8 cellular contexts compared by ENCODE assay signal in genomic region chr17:68431661-68432071, GRCh38. TPM values are rescaled to one million over a fixed set of nuclear protein-coding genes. Genes with fewer than 3 reads are reported as not detected.
DNase-seq lines count a peak whose midpoint lies in the region; ATAC-seq and TF ChIP-seq lines count a peak whose summit lies in the region.

No MANE protein-coding gene starts in this region.

- H3K4me3 ChIP-seq in dorsolateral prefrontal cortex, result no peak overlapping the region

- H3K36me3 Mint-ChIP-seq in T-helper 17 cell (ENCODE audit: low read depth), result peaks cover 4% of the 10 kb centered on the region

- H3K27me3 Mint-ChIP-seq in T-helper 17 cell, result no peaks in the 10 kb centered on the region

- peaks cover 15% of the 10 kb centered on the region for H3K4me1 Mint-ChIP-seq in T-helper 17 cell

- peak overlapping the region; percentile 19 for H3K4me3 Mint-ChIP-seq in T-helper 17 cell

- H3K9me3 ChIP-seq in T-helper 17 cell (ENCODE audit: control insufficient read depth, low read length, poor library complexity, severe bottlenecking), result no peaks in the 10 kb centered on the region

- ATAC-seq in T-helper 17 cell (peak; percentile 63), HG03469 (IDR thresholded peaks at IDR 0.05; ENCODE audit: unreplicated experiment) (no peak), HG03280 (IDR thresholded peaks at IDR 0.05; ENCODE audit: unreplicated experiment) (no peak)

- DNase-seq in AG09319 (ENCODE audit: extremely low read depth, low read depth), result no peak
- DNase-seq in GM13977 (ENCODE audit: low spot score), result peak; percentile 28
- DNase-seq in T-helper 17 cell, result peak in 1 of 3 donors; percentile 27
- peak in 2 of 10 donors; percentile 46 to 54 for DNase-seq in dorsolateral prefrontal cortex
- DNase-seq in stimulated activated CD4-positive, alpha-beta T cell treated with anti-CD3 and anti-CD28 coated beads, Interleukin-15, amount 100 ng/mL, for 24 hours, result peak; percentile 62
- DNase-seq in medulla oblongata (ENCODE audit: extremely low spot score), result no peak

- H3K27me3 ChIP-seq in dorsolateral prefrontal cortex, result no peaks in the 10 kb centered on the region

- peak overlapping the region; percentile 61 for H3K27ac Mint-ChIP-seq in T-helper 17 cell

- TF ChIP-seq CTCF in AG09319 (IDR thresholded peaks at IDR 0.05; ENCODE audit: low read depth, low read length) (peak; percentile 27), GM13977 (IDR thresholded peaks at IDR 0.05; ENCODE audit: extremely low read depth, insufficient read depth, missing control alignments) (peak; percentile 37), dorsolateral prefrontal cortex (IDR thresholded peaks at IDR 0.05 in 54 of 56, conservative IDR thresholded peaks at IDR 0.05 in 2 of 56; ENCODE audit: low read depth in 1 of 56, partially characterized antibody in 56 of 56) (peak in 31 of 56 donors; percentile 10 to 44 (median 26))

- intact Hi-C loops in dorsolateral prefrontal cortex (cut with DNase I), result loop anchor here in 1 of 2 donors (10.0 kb wide), 1 partner anchor 137 kb away; the partner anchor contains the start of genes ARSG and SLC16A6

- H3K27ac ChIP-seq in dorsolateral prefrontal cortex, result peak overlapping the region in 11 of 59 donors; percentile 3 to 50 (median 19)

- in situ Hi-C loops in GM13977 (cut with MboI; ENCODE audit: low pct_unique_long_range_greater_than_20kb, low sequenced_read_pairs, unreplicated experiment), result no loop called here

RNA-seq across cellular contexts. Expression of gene WIPI1, which starts 25.6 kb away (rescaled TPM):
- 10 to 100 TPM in 1 of 2 donors, 1 to 10 TPM in 1; 8.9 to 10.2 TPM for total RNA-seq in T-helper 17 cell
- 10 to 100 TPM; 15.3 to 48.2 (median 24.5) TPM for total RNA-seq in dorsolateral prefrontal cortex

Comparison
In these comparisons a context has a peak if more than half of its experiments do, and no peak if none do; other contexts are left out.
1. DNase-seq: peak in GM13977 (single experiment) and stimulated activated CD4-positive, alpha-beta T cell treated with anti-CD3 and anti-CD28 coated beads, Interleukin-15, amount 100 ng/mL, for 24 hours (single experiment); none in AG09319 (single experiment) and medulla oblongata (single experiment).
2. Peak in every context shown above with its lines, with median percentiles within 50 percentile points of each other: CTCF ChIP-seq.